Comparison of ENCODE assay signal across 11 cellular contexts in genomic region chr20:56515657-56516381, GRCh38. TPM values are rescaled to one million over a fixed set of nuclear protein-coding genes. Genes with fewer than 3 reads are reported as not detected.
DNase-seq lines count a peak whose midpoint lies in the region; ATAC-seq and TF ChIP-seq lines count a peak whose summit lies in the region.
"Had no signal": no experiment of that assay in that cellular context is flagged by ENCODE, and none has a peak within 500 bp of the region (broad histone marks: within the 10 kb centered on the region; RNA-seq: fewer than 3 reads in every experiment).

No MANE protein-coding gene starts in this region.

- no peak overlapping the region for H3K4me3 ChIP-seq in PC-3 (ENCODE audit: low read length)
- H3K4me3 ChIP-seq in body of pancreas, result no peak overlapping the region
- H3K4me3 ChIP-seq in vagina, result no peak overlapping the region
- no peak overlapping the region for H3K4me3 ChIP-seq in esophagus squamous epithelium

- CTCF ChIA-PET in GM10248 (lab: Yijun Ruan, JAX) (interaction anchor here (1.0 to 1.4 kb wide), 2 partner anchors 25 to 118 kb away, joined by 3 read pairs; no protein-coding TSS in a partner anchor), PC-3 (lab: Charles Lee) (no interaction called here)

- BruUV-seq in PC-3 (replicated peaks; lab: Mats Ljungman, UMichigan), result no TSS peak

- no peaks in the 10 kb centered on the region for H3K9me2 ChIP-seq in PC-3 (replicated peaks; ENCODE audit: low read length)

- ATAC-seq in PC-3 (peak; percentile 49; the same call in 1 of the 2 replicates), sciatic nerve (peak; percentile 42), body of pancreas (no peak)

- H3K79me2 ChIP-seq in PC-3 (ENCODE audit: low read length), result no peaks in the 10 kb centered on the region

- H3K4me1 ChIP-seq in PC-3 (ENCODE audit: insufficient read depth, low read length), result no peaks in the 10 kb centered on the region
- H3K4me1 ChIP-seq in body of pancreas, result no peaks in the 10 kb centered on the region
- H3K4me1 ChIP-seq in vagina, result no peaks in the 10 kb centered on the region
- no peaks in the 10 kb centered on the region for H3K4me1 ChIP-seq in esophagus squamous epithelium

- no peak overlapping the region for H3K4me2 ChIP-seq in PC-3 (ENCODE audit: low read length)

- peak; percentile 24 for TF ChIP-seq CTCF in GM10248 (IDR thresholded peaks at IDR 0.05; ENCODE audit: control extremely low read depth, extremely low read depth, low read depth, missing control alignments)
- TF ChIP-seq CTCF in PC-3 (conservative IDR thresholded peaks at IDR 0.05; ENCODE audit: low read depth, low read length), result peak; percentile 67
- no peak for TF ChIP-seq CTCF in body of pancreas (IDR thresholded peaks at IDR 0.05)
- no peak for TF ChIP-seq CTCF in vagina (IDR thresholded peaks at IDR 0.05)
- peak in 2 of 6 experiments; percentile 2 to 17 for TF ChIP-seq CTCF in esophagus squamous epithelium (IDR thresholded peaks at IDR 0.05)

- POLR2A ChIA-PET in GM10248 (lab: Yijun Ruan, JAX), result no interaction called here
- POLR2A ChIA-PET in PC-3 (lab: Charles Lee; ENCODE audit: unreplicated experiment), result no interaction called here

- no peak overlapping the region for H3K27ac ChIP-seq in PC-3 (ENCODE audit: low read length)
- H3K27ac ChIP-seq in body of pancreas, result no peak overlapping the region
- no peak overlapping the region for H3K27ac ChIP-seq in vagina
- H3K27ac ChIP-seq in esophagus squamous epithelium, result no peak overlapping the region

- H3K9ac ChIP-seq in PC-3 (ENCODE audit: low read length), result no peak overlapping the region

- peaks cover 61% of the 10 kb centered on the region for H3K36me3 ChIP-seq in PC-3 (ENCODE audit: low read depth, low read length)
- peaks cover 21% of the 10 kb centered on the region in 2 donors for H3K36me3 ChIP-seq in body of pancreas (replicated peaks in 1 of 2; ENCODE audit: insufficient read depth in 1 of 2, low read depth in 2 of 2)
- H3K36me3 ChIP-seq in vagina, result peaks cover 4 to 59% of the 10 kb centered on the region in 2 donors
- peaks cover 28 to 95% (median 32%) of the 10 kb centered on the region in 3 donors for H3K36me3 ChIP-seq in esophagus squamous epithelium

- H4K20me1 ChIP-seq in PC-3 (ENCODE audit: low read length), result no peaks in the 10 kb centered on the region

- H3K9me3 ChIP-seq in PC-3 (ENCODE audit: low read length) (peaks cover 13% of the 10 kb centered on the region), body of pancreas (peaks cover 0 to 18% (median 0%) of the 10 kb centered on the region in 3 donors), vagina (peaks cover 5% of the 10 kb centered on the region), esophagus squamous epithelium (peaks cover 0 to 19% (median 12%) of the 10 kb centered on the region in 3 donors)

- no peak overlapping the region for H2AFZ ChIP-seq in PC-3 (ENCODE audit: low read length)

- TF ChIP-seq POLR2A in body of pancreas (IDR thresholded peaks at IDR 0.05), result no peak
- TF ChIP-seq POLR2A in vagina (IDR thresholded peaks at IDR 0.05), result no peak
- TF ChIP-seq POLR2A in esophagus squamous epithelium (IDR thresholded peaks at IDR 0.05), result no peak

- no peaks in the 10 kb centered on the region for H3F3A ChIP-seq in PC-3 (ENCODE audit: low read length, unreplicated experiment)

- H3K27me3 ChIP-seq in PC-3 (ENCODE audit: low read length), result no peaks in the 10 kb centered on the region
- H3K27me3 ChIP-seq in body of pancreas, result no peaks in the 10 kb centered on the region
- no peaks in the 10 kb centered on the region for H3K27me3 ChIP-seq in vagina
- H3K27me3 ChIP-seq in esophagus squamous epithelium, result no peaks in the 10 kb centered on the region

- DNase-seq in GM10248 (ENCODE audit: extremely low spot score) (no peak), PC-3 (peak; percentile 40), fibroblast of peridontal ligament (ENCODE audit: extremely low read depth) (peak; percentile 64), sciatic nerve (ENCODE audit: low spot score) (no peak), body of pancreas (no peak), vagina (ENCODE audit: extremely low spot score in 2 of 2) (no peak), NCI-H1417 treated with DMSO at 0.1 percent for 48 hours (lab: John Stamatoyannopoulos, UW) (no peak), esophagus squamous epithelium (lab: John Stamatoyannopoulos, UW) (no peak)
- DNase-seq: islet precursor cell; NCI-H1105 treated with DMSO at 0.1 percent for 48 hours; stimulated activated CD4-positive, alpha-beta T cell treated with anti-CD3 and anti-CD28 coated beads, Interleukin-4, amount 100 ng/mL, for 24 hours had no signal

- intact Hi-C loops in PC-3 (cut with micrococcal nuclease), result loop anchor here (1.0 kb wide), 1 partner anchor 116 kb away; no protein-coding TSS in a partner anchor
- intact Hi-C loops in sciatic nerve (cut with DNase I), result no loop called here
- intact Hi-C loops in body of pancreas (cut with DNase I), result no loop called here
- intact Hi-C loops in vagina (cut with DNase I), result no loop called here
- intact Hi-C loops in esophagus squamous epithelium (cut with DNase I), result no loop called here

- 74 to 77% methylated on average over 6 of the region's 6 CpGs for WGBS in body of pancreas, 2 donors
- WGBS in esophagus squamous epithelium, 2 donors, result 54 to 65% methylated on average over 6 of the region's 6 CpGs

RNA-seq across cellular contexts. Expression of gene FAM209A, which starts 8.7 kb away (rescaled TPM):
- total RNA-seq in PC-3 (2014; rRNA removed) (0.51 and 0.92 TPM in 2 replicates), sciatic nerve (not detected), body of pancreas (not detected), vagina (not detected), esophagus squamous epithelium (not detected)

RNA-seq across cellular contexts. Expression of gene FAM209B, which starts 17.2 kb away (rescaled TPM):
- 0.58 TPM in 1 of 2 replicates, not detected in the other for total RNA-seq in PC-3 (2014; rRNA removed)
- not detected for total RNA-seq in sciatic nerve
- total RNA-seq in body of pancreas, result not detected
- not detected for total RNA-seq in vagina
- total RNA-seq in esophagus squamous epithelium, result not detected

RNA-seq across cellular contexts. Expression of gene RTF2, which starts 47.4 kb away (rescaled TPM):
- total RNA-seq in PC-3 (2014; rRNA removed), result 122 and 149 TPM in 2 replicates
- 88.7 TPM for total RNA-seq in sciatic nerve
- total RNA-seq in body of pancreas, result 10 to 100 TPM; 22.1 to 29.1 TPM
- 47.1 TPM for total RNA-seq in vagina
- total RNA-seq in esophagus squamous epithelium, result 10 to 100 TPM; 40.3 to 53.6 (median 44.7) TPM

Comparison
In these comparisons a context has a peak if more than half of its experiments do, and no peak if none do; other contexts are left out.
1. DNase-seq: peak in PC-3 (single experiment) and fibroblast of peridontal ligament (single experiment); none in GM10248 (single experiment), sciatic nerve (single experiment), body of pancreas (0 of 4), vagina (0 of 2), NCI-H1417 treated with DMSO at 0.1 percent for 48 hours (single experiment) and esophagus squamous epithelium (single experiment).
2. CTCF ChIP-seq: peak in GM10248 (single experiment) and PC-3 (single experiment); none in body of pancreas (0 of 7) and vagina (0 of 3).